10 cellular contexts compared by ENCODE assay signal in the genomic region with DNA sequence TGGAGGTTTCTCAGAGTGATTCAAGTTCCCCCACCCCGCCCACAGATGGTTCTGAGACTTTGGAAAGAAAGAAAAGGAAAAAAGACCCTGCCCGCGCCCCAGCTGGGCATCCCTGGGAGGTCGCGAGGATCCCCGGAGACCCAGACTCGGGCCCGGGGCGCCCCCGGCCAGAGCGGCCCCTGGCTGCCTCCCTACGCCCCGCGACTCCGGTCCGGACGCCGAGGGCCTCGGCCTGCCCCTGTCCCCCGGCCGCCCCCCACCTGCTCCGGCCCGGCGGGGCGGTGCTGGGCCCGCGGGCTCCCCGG. TPM values are rescaled to one million over a fixed set of nuclear protein-coding genes. Genes with fewer than 3 reads are reported as not detected.
DNase-seq lines count a peak whose midpoint lies in the region; ATAC-seq and TF ChIP-seq lines count a peak whose summit lies in the region.
"Had no signal": no experiment of that assay in that cellular context is flagged by ENCODE, and none has a peak within 500 bp of the region (broad histone marks: within the 10 kb centered on the region; RNA-seq: fewer than 3 reads in every experiment).

No MANE protein-coding gene starts in this region.

- peaks cover 1% of the 10 kb centered on the region for H3K36me3 Mint-ChIP-seq in central memory CD8-positive, alpha-beta T cell (ENCODE audit: insufficient read depth)
- H3K36me3 Mint-ChIP-seq in mesothelial cell of epicardium, result no peaks in the 10 kb centered on the region

- H3K4me3 Mint-ChIP-seq in central memory CD8-positive, alpha-beta T cell, result peak overlapping the region; percentile 66
- H3K4me3 Mint-ChIP-seq in mesothelial cell of epicardium, result peak overlapping the region; percentile 75

- peaks cover 6% of the 10 kb centered on the region for H3K4me1 Mint-ChIP-seq in central memory CD8-positive, alpha-beta T cell
- peaks cover 6% of the 10 kb centered on the region for H3K4me1 Mint-ChIP-seq in mesothelial cell of epicardium

- H3K27ac ChIP-seq in left ventricle myocardium inferior (replicated peaks), result no peak overlapping the region
- H3K27ac ChIP-seq in right atrium auricular region, result no peak overlapping the region

- TF ChIP-seq CTCF in left ventricle myocardium inferior (IDR thresholded peaks at IDR 0.05; ENCODE audit: borderline replicate concordance) (no peak), right atrium auricular region (IDR thresholded peaks at IDR 0.05) (no peak), mesothelial cell of epicardium (IDR thresholded peaks at IDR 0.05; ENCODE audit: unreplicated experiment) (no peak)

- peaks cover 32% of the 10 kb centered on the region for H3K27me3 Mint-ChIP-seq in central memory CD8-positive, alpha-beta T cell
- peaks cover 22% of the 10 kb centered on the region for H3K27me3 Mint-ChIP-seq in mesothelial cell of epicardium (ENCODE audit: low read depth)

- H3K36me3 ChIP-seq in left ventricle myocardium inferior, result no peaks in the 10 kb centered on the region
- no peaks in the 10 kb centered on the region for H3K36me3 ChIP-seq in right atrium auricular region

- H3K27ac Mint-ChIP-seq in central memory CD8-positive, alpha-beta T cell (ENCODE audit: low read depth), result no peak overlapping the region
- H3K27ac Mint-ChIP-seq in mesothelial cell of epicardium, result peak overlapping the region; percentile 39

- H3K4me3 ChIP-seq in left ventricle myocardium inferior (peak overlapping the region; percentile 62), right atrium auricular region (peak overlapping the region in 1 of 2 donors; percentile 51)

- ATAC-seq in central memory CD8-positive, alpha-beta T cell (replicated peaks; ENCODE audit: extremely low read depth, poor library complexity, severe bottlenecking), result no peak
- ATAC-seq in GM21390 (IDR thresholded peaks at IDR 0.05; ENCODE audit: unreplicated experiment) (no peak), GM18873 (IDR thresholded peaks at IDR 0.05; ENCODE audit: low FRiP score, unreplicated experiment) (no peak)

- H3K4me1 ChIP-seq in left ventricle myocardium inferior, result peaks cover 11% of the 10 kb centered on the region
- H3K4me1 ChIP-seq in right atrium auricular region, result peaks cover 0 to 11% of the 10 kb centered on the region in 2 donors

- H3K27me3 ChIP-seq in left ventricle myocardium inferior (ENCODE audit: low read depth) (peaks cover 34% of the 10 kb centered on the region), right atrium auricular region (no peaks in the 10 kb centered on the region)

- DNase-seq in left ventricle myocardium inferior (no peak), right atrium auricular region (ENCODE audit: low spot score) (no peak), mesothelial cell of epicardium (ENCODE audit: low spot score in 2 of 2, unreplicated experiment in 2 of 2) (no peak), NCI-H524 (lab: John Stamatoyannopoulos, UW) (no peak), DMS 273 treated with DMSO at 0.1 percent for 48 hours (lab: John Stamatoyannopoulos, UW) (no peak)
- DNase-seq in central memory CD8-positive, alpha-beta T cell (ENCODE audit: low spot score in 2 of 2), result no peak
- DNase-seq: cerebellar nuclear complex, NCI-H2107 had no signal

- H3K9me3 Mint-ChIP-seq in central memory CD8-positive, alpha-beta T cell, result no peaks in the 10 kb centered on the region
- H3K9me3 Mint-ChIP-seq in mesothelial cell of epicardium, result no peaks in the 10 kb centered on the region

- intact Hi-C loops in left ventricle myocardium inferior (cut with micrococcal nuclease), result no loop called here

- H3K9me3 ChIP-seq in left ventricle myocardium inferior (replicated peaks), result no peaks in the 10 kb centered on the region
- H3K9me3 ChIP-seq in right atrium auricular region, result no peaks in the 10 kb centered on the region

RNA-seq across cellular contexts. Expression of gene AIFM3, which starts 2.3 kb away (rescaled TPM):
- total RNA-seq in left ventricle myocardium inferior (0.47 TPM), right atrium auricular region (1 to 10 TPM in 1 of 2 donors, under 1 TPM in 1; 0.75 to 1.0 TPM), mesothelial cell of epicardium (2.4 to 3.2 TPM (median 2.5 TPM) in 3 replicates)

RNA-seq across cellular contexts. Expression of gene LZTR1, which starts 17.3 kb away (rescaled TPM):
- total RNA-seq in left ventricle myocardium inferior (18.1 TPM), right atrium auricular region (10 to 100 TPM; 20.7 to 24.7 TPM), mesothelial cell of epicardium (92.3 to 101 TPM (median 97.3 TPM) in 3 replicates)

RNA-seq across cellular contexts. Expression of gene THAP7, which starts 37.2 kb away (rescaled TPM):
- 17.8 TPM for total RNA-seq in left ventricle myocardium inferior
- 10 to 100 TPM; 39.8 to 51.1 TPM for total RNA-seq in right atrium auricular region
- 19.7 to 22.8 TPM (median 22.0 TPM) in 3 replicates for total RNA-seq in mesothelial cell of epicardium

RNA-seq across cellular contexts. Expression of gene CRKL, which starts 47.5 kb away (rescaled TPM):
- 52.6 TPM for total RNA-seq in left ventricle myocardium inferior
- 10 to 100 TPM; 46.7 to 53.7 TPM for total RNA-seq in right atrium auricular region
- 72.3 to 78.5 TPM (median 75.1 TPM) in 3 replicates for total RNA-seq in mesothelial cell of epicardium

RNA-seq across cellular contexts. Expression of gene P2RX6, which starts 50.2 kb away (rescaled TPM):
- 3.5 TPM for total RNA-seq in left ventricle myocardium inferior
- 1 to 10 TPM; 1.0 to 5.4 TPM for total RNA-seq in right atrium auricular region
- 0.72 to 1.1 TPM (median 0.88 TPM) in 3 replicates for total RNA-seq in mesothelial cell of epicardium
